Comparison of ENCODE assay signal across 8 cellular contexts in genomic region chr16:85296859-85297698, GRCh38.
DNase-seq lines count a peak whose midpoint lies in the region; ATAC-seq, FAIRE-seq and TF ChIP-seq lines count a peak whose summit lies in the region.

No MANE protein-coding gene starts in this region.

- CTCF ChIA-PET in CD8-positive, alpha-beta memory T cell (lab: Charles Lee) = interaction anchor here (0.6 to 2.3 kb wide), 4 partner anchors 9 to 225 kb away, joined by 3 to 8 read pairs (median 6); no protein-coding TSS in a partner anchor

- H3K27me3 ChIP-seq in CD8-positive, alpha-beta memory T cell (ENCODE audit: insufficient read depth, low read length, poor library complexity, severe bottlenecking) = no peaks in the 10 kb centered on the region
- no peaks in the 10 kb centered on the region for H3K27me3 ChIP-seq in bronchial epithelial cell (ENCODE audit: control insufficient read depth, insufficient read depth, low read length)
- H3K27me3 ChIP-seq in right lobe of liver = no peaks in the 10 kb centered on the region

- H3K36me3 Mint-ChIP-seq in CD8-positive, alpha-beta memory T cell = no peaks in the 10 kb centered on the region
- H3K36me3 Mint-ChIP-seq in stimulated activated effector memory CD8-positive, alpha-beta T cell treated with anti-CD3 and anti-CD28 coated beads, Interleukin-12 subunit alpha, Interleukin-12 subunit beta, amount 100 ng/mL, for 72 hours = peaks cover 5% of the 10 kb centered on the region

- TF ChIP-seq CTCF in bronchial epithelial cell (IDR thresholded peaks at IDR 0.05; ENCODE audit: insufficient read depth, low read length, severe bottlenecking) (peak; percentile 91), right lobe of liver (IDR thresholded peaks at IDR 0.05) (peak; percentile 57 to 88 (median 73)), omental fat pad (IDR thresholded peaks at IDR 0.05) (peak in 1 of 3 donors; percentile 28)

- POLR2A ChIA-PET in CD8-positive, alpha-beta memory T cell (lab: Charles Lee) = no interaction called here

- H3K36me3 ChIP-seq in CD8-positive, alpha-beta memory T cell (ENCODE audit: insufficient read depth, low read length) = no peaks in the 10 kb centered on the region
- H3K36me3 ChIP-seq in bronchial epithelial cell (ENCODE audit: control insufficient read depth, insufficient read depth, low read length) = no peaks in the 10 kb centered on the region
- no peaks in the 10 kb centered on the region for H3K36me3 ChIP-seq in right lobe of liver

- H3K27ac Mint-ChIP-seq in CD8-positive, alpha-beta memory T cell = no peak overlapping the region
- H3K27ac Mint-ChIP-seq in stimulated activated effector memory CD8-positive, alpha-beta T cell treated with anti-CD3 and anti-CD28 coated beads, Interleukin-12 subunit alpha, Interleukin-12 subunit beta, amount 100 ng/mL, for 72 hours = no peak overlapping the region

- no peaks in the 10 kb centered on the region for H3K9me3 ChIP-seq in CD8-positive, alpha-beta memory T cell (ENCODE audit: low read length)
- no peaks in the 10 kb centered on the region for H3K9me3 ChIP-seq in right lobe of liver

- peaks cover 3 to 7% of the 10 kb centered on the region in 2 donors for H3K27me3 Mint-ChIP-seq in CD8-positive, alpha-beta memory T cell

- no peak overlapping the region for H3K27ac ChIP-seq in CD8-positive, alpha-beta memory T cell (ENCODE audit: low read depth, low read length)
- no peak overlapping the region for H3K27ac ChIP-seq in right lobe of liver

- TF ChIP-seq POLR2A in right lobe of liver (IDR thresholded peaks at IDR 0.05) = no peak

- H3K4me3 ChIP-seq in CD8-positive, alpha-beta memory T cell (ENCODE audit: low read length) = no peak overlapping the region
- H3K4me3 ChIP-seq in bronchial epithelial cell (ENCODE audit: low read depth, low read length) (no peak overlapping the region), right lobe of liver (no peak overlapping the region)

- no peak overlapping the region for H3K4me3 Mint-ChIP-seq in CD8-positive, alpha-beta memory T cell
- H3K4me3 Mint-ChIP-seq in stimulated activated effector memory CD8-positive, alpha-beta T cell treated with anti-CD3 and anti-CD28 coated beads, Interleukin-12 subunit alpha, Interleukin-12 subunit beta, amount 100 ng/mL, for 72 hours = no peak overlapping the region

- intact Hi-C loops in right lobe of liver (cut with DNase I) = no loop called here

- no peaks in the 10 kb centered on the region for H3K4me1 Mint-ChIP-seq in CD8-positive, alpha-beta memory T cell
- H3K4me1 Mint-ChIP-seq in stimulated activated effector memory CD8-positive, alpha-beta T cell treated with anti-CD3 and anti-CD28 coated beads, Interleukin-12 subunit alpha, Interleukin-12 subunit beta, amount 100 ng/mL, for 72 hours = no peaks in the 10 kb centered on the region

- 31% methylated on average over 7 of the region's 18 CpGs for WGBS in right lobe of liver (ENCODE audit: insufficient coverage, low coverage, low lambda C conversion rate, missing lambda C conversion rate)

- peak in 3 of 5 donors; percentile 24 to 50 (median 27) for DNase-seq in CD8-positive, alpha-beta memory T cell
- DNase-seq in HuH-7.5 (ENCODE audit: low spot score) = peak; percentile 74
- DNase-seq in UCSD-AML1 (lab: John Stamatoyannopoulos, UW; ENCODE audit: unreplicated experiment) = peak; percentile 49
- peak; percentile 17 for DNase-seq in bronchial epithelial cell (ENCODE audit: low read depth)
- DNase-seq in right lobe of liver = peak in 2 of 3 donors; percentile 68 to 69
- DNase-seq in stimulated activated effector memory CD8-positive, alpha-beta T cell treated with anti-CD3 and anti-CD28 coated beads, Interleukin-12 subunit alpha, Interleukin-12 subunit beta, amount 100 ng/mL, for 72 hours (ENCODE audit: low spot score in 2 of 2) = peak; percentile 54 to 76
- no peak for DNase-seq in omental fat pad (ENCODE audit: low spot score)

- H3K4me1 ChIP-seq in CD8-positive, alpha-beta memory T cell (ENCODE audit: insufficient read depth, low read length) = no peaks in the 10 kb centered on the region
- H3K4me1 ChIP-seq in right lobe of liver = peaks cover 0 to 20% (median 8%) of the 10 kb centered on the region in 4 donors

- H3K9me3 Mint-ChIP-seq in CD8-positive, alpha-beta memory T cell = no peaks in the 10 kb centered on the region
- H3K9me3 Mint-ChIP-seq in stimulated activated effector memory CD8-positive, alpha-beta T cell treated with anti-CD3 and anti-CD28 coated beads, Interleukin-12 subunit alpha, Interleukin-12 subunit beta, amount 100 ng/mL, for 72 hours = no peaks in the 10 kb centered on the region

- ATAC-seq in right lobe of liver (peak; percentile 78 to 84 (median 81)), omental fat pad (ENCODE audit: low FRiP score) (no peak), GM18519 (IDR thresholded peaks at IDR 0.05; ENCODE audit: low FRiP score, unreplicated experiment) (no peak)
- peak; percentile 74 for ATAC-seq in stimulated activated effector memory CD8-positive, alpha-beta T cell treated with anti-CD3 and anti-CD28 coated beads, Interleukin-12 subunit alpha, Interleukin-12 subunit beta, amount 100 ng/mL, for 72 hours

- no peak for FAIRE-seq in bronchial epithelial cell (lab: Jason Lieb, UNC)

Comparison
In these comparisons a context has a peak if more than half of its experiments do, and no peak if none do; other contexts are left out.
1. ATAC-seq: peak in right lobe of liver (4 of 4) and stimulated activated effector memory CD8-positive, alpha-beta T cell treated with anti-CD3 and anti-CD28 coated beads, Interleukin-12 subunit alpha, Interleukin-12 subunit beta, amount 100 ng/mL, for 72 hours (single experiment); none in omental fat pad (single experiment) and GM18519 (single experiment).